Comparison of ENCODE assay signal across 10 cellular contexts in the genomic region with DNA sequence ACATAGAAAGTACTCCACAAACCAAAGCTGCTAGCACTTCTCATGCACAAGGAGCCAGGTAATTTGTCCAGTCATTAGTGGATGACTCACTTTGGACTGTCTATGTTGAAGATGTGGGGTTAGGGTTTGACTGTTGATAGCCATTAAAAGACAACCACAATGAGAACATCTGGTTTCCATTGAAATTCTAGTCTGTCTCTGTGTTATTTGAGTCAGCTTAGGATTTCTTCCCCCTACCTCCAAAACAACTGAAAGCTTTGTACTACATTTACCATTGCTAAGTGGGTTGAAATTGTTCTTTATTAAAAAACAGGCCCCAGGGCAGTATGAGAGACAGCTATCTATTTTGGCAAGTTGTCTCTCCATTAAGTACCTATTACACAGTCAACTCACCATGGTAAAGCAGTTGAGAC.
A peak's percentile ranks its signal among the peaks of the same experiment; 100 is the strongest.
DNase-seq lines count a peak whose midpoint lies in the region; ATAC-seq lines count a peak whose summit lies in the region.
"Had no signal": no experiment of that assay in that cellular context is flagged by ENCODE, and none has a peak within 500 bp of the region (broad histone marks: within the 10 kb centered on the region; RNA-seq: fewer than 3 reads in every experiment).

No MANE protein-coding gene starts in this region.

- DNase-seq in NCI-H146 (lab: John Stamatoyannopoulos, UW): peak; percentile 7
- no peak for DNase-seq in NCI-H146 treated with DMSO at 0.1 percent for 48 hours (lab: John Stamatoyannopoulos, UW; ENCODE audit: unreplicated experiment)
- peak; percentile 64 for DNase-seq in kidney tubule cell (ENCODE audit: low spot score)
- no peak for DNase-seq in NCI-H2196 treated with DMSO at 0.1 percent for 48 hours (lab: John Stamatoyannopoulos, UW; ENCODE audit: unreplicated experiment)
- DNase-seq in activated effector memory CD4-positive, alpha-beta T cell treated with anti-CD3 and anti-CD28 coated beads, Interleukin-2, amount 50 U/mL, for 16 hours: no peak
- no peak for DNase-seq in NCI-H1436 treated with DMSO at 0.1 percent for 48 hours (lab: John Stamatoyannopoulos, UW)
- DNase-seq: activated CD4-positive, CD25-positive, alpha-beta regulatory T cell; NCI-H2171 had no signal

- peak; percentile 69 for ATAC-seq in GM21529 (IDR thresholded peaks at IDR 0.05; ENCODE audit: unreplicated experiment)
- ATAC-seq in HG03565 (IDR thresholded peaks at IDR 0.05; ENCODE audit: unreplicated experiment): peak; percentile 80

Comparison
In these comparisons a context has a peak if more than half of its experiments do, and no peak if none do; other contexts are left out.
1. DNase-seq: peak in NCI-H146 (single experiment) and kidney tubule cell (single experiment); none in NCI-H146 treated with DMSO at 0.1 percent for 48 hours (single experiment), NCI-H2196 treated with DMSO at 0.1 percent for 48 hours (single experiment), activated effector memory CD4-positive, alpha-beta T cell treated with anti-CD3 and anti-CD28 coated beads, Interleukin-2, amount 50 U/mL, for 16 hours (single experiment) and NCI-H1436 treated with DMSO at 0.1 percent for 48 hours (single experiment).